9 cellular contexts compared by ENCODE assay signal in genomic region chr19:16566161-16566560, GRCh38. TPM values are rescaled to one million over a fixed set of nuclear protein-coding genes. Genes with fewer than 3 reads are reported as not detected.
DNase-seq lines count a peak whose midpoint lies in the region; ATAC-seq and TF ChIP-seq lines count a peak whose summit lies in the region.
"Had no signal": no experiment of that assay in that cellular context is flagged by ENCODE, and none has a peak within 500 bp of the region (broad histone marks: within the 10 kb centered on the region; RNA-seq: fewer than 3 reads in every experiment).

No MANE protein-coding gene starts in this region.

- ATAC-seq in activated CD8-positive, alpha-beta T cell treated with anti-CD3 and anti-CD28 coated beads for 36 hours = peak; percentile 95
- ATAC-seq in HG03280 (IDR thresholded peaks at IDR 0.05; ENCODE audit: unreplicated experiment) = no peak

- H3K9ac ChIP-seq in duodenal mucosa (ENCODE audit: low read depth in 1 of 2, low read length in 2 of 2) = peak overlapping the region in 1 of 2 donors; percentile 6

- H3K27ac ChIP-seq in duodenal mucosa (ENCODE audit: low read depth, low read length) (peak overlapping the region; percentile 55), substantia nigra (ENCODE audit: low read depth, low read length, poor library complexity, severe bottlenecking) (no peak overlapping the region)

- H3K4me3 Mint-ChIP-seq in activated CD8-positive, alpha-beta T cell treated with anti-CD3 and anti-CD28 coated beads for 36 hours = peak overlapping the region; percentile 18

- peak; percentile 97 for DNase-seq in Jurkat, Clone E6-1 (ENCODE audit: low read depth, low spot score)
- DNase-seq in activated CD8-positive, alpha-beta T cell treated with anti-CD3 and anti-CD28 coated beads for 36 hours = peak; percentile 85
- peak; percentile 57 for DNase-seq in stimulated activated CD4-positive, alpha-beta T cell treated with anti-CD3 and anti-CD28 coated beads, Interleukin-2, amount 100 ng/mL, for 4 hours (ENCODE audit: low read depth)
- DNase-seq in substantia nigra (lab: John Stamatoyannopoulos, UW) (no peak), AG08396 (ENCODE audit: low spot score) (no peak), RPMI8226 (no peak)

- no peak for TF ChIP-seq CTCF in activated CD8-positive, alpha-beta T cell treated with anti-CD3 and anti-CD28 coated beads for 36 hours (IDR thresholded peaks at IDR 0.05)

- peaks cover 74% of the 10 kb centered on the region for H3K36me3 Mint-ChIP-seq in activated CD8-positive, alpha-beta T cell treated with anti-CD3 and anti-CD28 coated beads for 36 hours (ENCODE audit: low read depth)

- peak overlapping the region; percentile 29 for H3K4me3 ChIP-seq in Jurkat, Clone E6-1 (ENCODE audit: low read length)
- H3K4me3 ChIP-seq in duodenal mucosa (ENCODE audit: low read depth in 1 of 2, low read length in 2 of 2) = no peak overlapping the region
- H3K4me3 ChIP-seq: breast epithelium had no signal

- intact Hi-C loops in activated CD8-positive, alpha-beta T cell treated with anti-CD3 and anti-CD28 coated beads for 36 hours (cut with micrococcal nuclease) = no loop called here

- no peaks in the 10 kb centered on the region for H3K27me3 ChIP-seq in duodenal mucosa (ENCODE audit: control insufficient read depth in 1 of 2, insufficient read depth in 2 of 2, low read length in 2 of 2)
- H3K27me3 ChIP-seq: breast epithelium had no signal

- no peaks in the 10 kb centered on the region for H3K27me3 Mint-ChIP-seq in activated CD8-positive, alpha-beta T cell treated with anti-CD3 and anti-CD28 coated beads for 36 hours

- H3K4me1 ChIP-seq in duodenal mucosa (ENCODE audit: control insufficient read depth in 1 of 2, insufficient read depth in 2 of 2, low read length in 2 of 2) = peaks cover 10 to 11% of the 10 kb centered on the region in 2 donors

- H3K36me3 ChIP-seq in duodenal mucosa (ENCODE audit: control insufficient read depth in 1 of 2, insufficient read depth in 2 of 2, low read length in 2 of 2) = peaks cover 11 to 65% of the 10 kb centered on the region in 2 donors
- H3K36me3 ChIP-seq: breast epithelium had no signal

- peaks cover 2% of the 10 kb centered on the region for H3K9me3 Mint-ChIP-seq in activated CD8-positive, alpha-beta T cell treated with anti-CD3 and anti-CD28 coated beads for 36 hours

- H3K4me1 Mint-ChIP-seq in activated CD8-positive, alpha-beta T cell treated with anti-CD3 and anti-CD28 coated beads for 36 hours (ENCODE audit: low read depth) = peaks cover 32% of the 10 kb centered on the region

- H3K27ac Mint-ChIP-seq in activated CD8-positive, alpha-beta T cell treated with anti-CD3 and anti-CD28 coated beads for 36 hours = peak overlapping the region; percentile 93

- no peaks in the 10 kb centered on the region for H3K9me3 ChIP-seq in duodenal mucosa (ENCODE audit: control insufficient read depth in 1 of 2, low read length in 2 of 2)
- H3K9me3 ChIP-seq: breast epithelium had no signal

- CTCF ChIA-PET in activated CD8-positive, alpha-beta T cell treated with anti-CD3 and anti-CD28 coated beads for 36 hours (lab: Charles Lee) = interaction anchor here (2.0 kb wide), 1 partner anchor 21 kb away, joined by 11 read pairs; no protein-coding TSS in a partner anchor

- POLR2A ChIA-PET in activated CD8-positive, alpha-beta T cell treated with anti-CD3 and anti-CD28 coated beads for 36 hours (lab: Charles Lee) = interaction anchor here (1.0 to 2.3 kb wide), 7 partner anchors 10 to 61 kb away, joined by 3 to 8 read pairs (median 5); partner anchors contain the start of gene MED26

RNA-seq across cellular contexts. Expression of gene SLC35E1, which starts 6.1 kb away (rescaled TPM):
- polyA plus RNA-seq in Jurkat, Clone E6-1 (2012; ENCODE audit: insufficient read depth, insufficient read length) = 34.3 TPM
- 10 to 100 TPM; 60.1 to 62.4 TPM for total RNA-seq in activated CD8-positive, alpha-beta T cell treated with anti-CD3 and anti-CD28 coated beads for 36 hours

RNA-seq across cellular contexts. Expression of gene CHERP, which starts 23.9 kb away (rescaled TPM):
- polyA plus RNA-seq in Jurkat, Clone E6-1 (2012; ENCODE audit: insufficient read depth, insufficient read length) = 52.4 TPM
- 10 to 100 TPM; 57.5 to 59.6 TPM for total RNA-seq in activated CD8-positive, alpha-beta T cell treated with anti-CD3 and anti-CD28 coated beads for 36 hours

Comparison
In these comparisons a context has a peak if more than half of its experiments do, and no peak if none do; other contexts are left out.
1. DNase-seq: peak in Jurkat, Clone E6-1 (single experiment), activated CD8-positive, alpha-beta T cell treated with anti-CD3 and anti-CD28 coated beads for 36 hours (single experiment) and stimulated activated CD4-positive, alpha-beta T cell treated with anti-CD3 and anti-CD28 coated beads, Interleukin-2, amount 100 ng/mL, for 4 hours (single experiment); none in substantia nigra (0 of 49), AG08396 (single experiment) and RPMI8226 (single experiment).